1 cellular context compared by ENCODE assay signal in the genomic region with DNA sequence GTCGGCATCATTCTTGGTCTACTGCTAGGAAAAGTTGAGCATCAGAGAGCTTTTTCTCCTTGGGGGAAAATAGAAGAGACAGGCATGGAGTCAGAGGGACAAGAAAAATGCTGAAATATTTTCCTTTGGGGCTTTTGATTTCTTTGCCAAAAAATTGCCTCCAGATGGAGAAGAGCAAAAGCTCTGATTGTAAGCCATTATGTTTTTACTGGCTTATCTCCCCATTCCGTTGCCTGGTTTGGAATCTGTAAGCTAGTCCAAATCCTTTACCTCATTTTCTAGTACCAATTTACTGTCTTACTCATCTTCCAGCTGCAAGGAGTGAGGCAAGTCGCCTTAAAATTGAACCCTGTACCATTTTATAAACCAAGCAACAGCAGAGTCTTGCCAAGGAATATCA.
TF ChIP-seq lines count a peak whose summit lies in the region.

No MANE protein-coding gene starts in this region.

TF ChIP-seq in IMR-90, 13 proteins besides CTCF, POLR2A, EP300 and RAD21:
- TF ChIP-seq RCOR1 (IDR thresholded peaks at IDR 0.05; ENCODE audit: insufficient replicate concordance, low read length) = no peak
- TF ChIP-seq BHLHE40 (IDR thresholded peaks at IDR 0.05; ENCODE audit: low read depth, low read length) = no peak
- TF ChIP-seq CHD1 (IDR thresholded peaks at IDR 0.05; ENCODE audit: low read depth, low read length) = no peak
- TF ChIP-seq FOS (IDR thresholded peaks at IDR 0.05; ENCODE audit: low read depth, low read length) = no peak
- no peak for TF ChIP-seq MXI1 (IDR thresholded peaks at IDR 0.05; ENCODE audit: borderline replicate concordance, low read depth, low read length)
- TF ChIP-seq SMC3 (IDR thresholded peaks at IDR 0.05; ENCODE audit: low read depth, low read length) = no peak
- TF ChIP-seq, protein P1, sequence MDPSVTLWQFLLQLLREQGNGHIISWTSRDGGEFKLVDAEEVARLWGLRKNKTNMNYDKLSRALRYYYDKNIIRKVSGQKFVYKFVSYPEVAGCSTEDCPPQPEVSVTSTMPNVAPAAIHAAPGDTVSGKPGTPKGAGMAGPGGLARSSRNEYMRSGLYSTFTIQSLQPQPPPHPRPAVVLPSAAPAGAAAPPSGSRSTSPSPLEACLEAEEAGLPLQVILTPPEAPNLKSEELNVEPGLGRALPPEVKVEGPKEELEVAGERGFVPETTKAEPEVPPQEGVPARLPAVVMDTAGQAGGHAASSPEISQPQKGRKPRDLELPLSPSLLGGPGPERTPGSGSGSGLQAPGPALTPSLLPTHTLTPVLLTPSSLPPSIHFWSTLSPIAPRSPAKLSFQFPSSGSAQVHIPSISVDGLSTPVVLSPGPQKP (IDR thresholded peaks at IDR 0.05; ENCODE audit: borderline replicate concordance, low read depth, low read length) = no peak
- no peak for TF ChIP-seq NFE2L2 (IDR thresholded peaks at IDR 0.05; ENCODE audit: low read depth, low read length)
- no peak for TF ChIP-seq MAFK (IDR thresholded peaks at IDR 0.05; ENCODE audit: low read depth, low read length)
